In the genomic region with DNA sequence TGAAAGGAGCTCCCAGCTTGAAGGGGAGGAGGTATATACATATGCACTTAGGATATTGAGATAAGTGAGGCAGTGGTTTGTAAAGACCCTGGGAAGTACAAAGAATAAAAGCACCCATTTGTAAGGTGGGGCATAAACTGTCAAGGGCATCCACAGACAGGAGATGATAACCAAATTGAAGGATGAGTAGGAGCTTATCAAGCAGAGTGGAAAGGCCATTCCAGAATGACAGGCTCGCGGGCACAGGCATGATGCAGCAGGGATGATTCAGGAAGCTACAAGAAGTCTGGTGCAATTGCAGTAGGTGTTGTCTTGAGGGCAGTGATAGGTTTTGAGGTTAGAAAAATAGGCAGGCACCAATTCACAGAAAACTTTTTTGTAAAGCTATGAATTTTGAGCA, we compare ENCODE assay signal across 14 cellular contexts.
DNase-seq lines count a peak whose midpoint lies in the region; ATAC-seq and TF ChIP-seq lines count a peak whose summit lies in the region.
"Had no signal": no experiment of that assay in that cellular context is flagged by ENCODE, and none has a peak within 500 bp of the region (broad histone marks: within the 10 kb centered on the region; RNA-seq: fewer than 3 reads in every experiment).

No MANE protein-coding gene starts in this region.

- H3K9me3 ChIP-seq in BE2C (no peaks in the 10 kb centered on the region), RWPE2 (ENCODE audit: severe bottlenecking) (no peaks in the 10 kb centered on the region)

- H3K4me3 ChIP-seq in BE2C (ENCODE audit: low read depth, low read length) (no peak overlapping the region), RWPE2 (ENCODE audit: severe bottlenecking) (no peak overlapping the region)
- H3K4me3 ChIP-seq: GM12878 had no signal

- H3K36me3 ChIP-seq in BE2C, result no peaks in the 10 kb centered on the region
- no peaks in the 10 kb centered on the region for H3K36me3 ChIP-seq in RWPE2 (ENCODE audit: low read depth)

- H3K27me3 ChIP-seq in BE2C (no peaks in the 10 kb centered on the region), RWPE2 (ENCODE audit: insufficient read depth, poor library complexity, severe bottlenecking) (no peaks in the 10 kb centered on the region)

- 0 out of 3 replicates have a peak, but pooled peaks have one; percentile 42 for ATAC-seq in RWPE2 (ENCODE audit: low read depth)
- ATAC-seq: GM12878 had no signal

- peak; percentile 4 for DNase-seq in BE2C
- peak; percentile 25 for DNase-seq in NCI-H2227 (lab: John Stamatoyannopoulos, UW; ENCODE audit: unreplicated experiment)
- DNase-seq in RWPE2 (ENCODE audit: low spot score), result no peak
- DNase-seq in kidney tubule cell (ENCODE audit: low spot score), result peak; percentile 27
- DNase-seq in activated CD8-positive, alpha-beta memory T cell treated with anti-CD3 and anti-CD28 coated beads, Interleukin-2, amount 50 U/mL, for 48 hours, result no peak
- no peak for DNase-seq in NCI-H2081 treated with DMSO at 0.1 percent for 48 hours (lab: John Stamatoyannopoulos, UW)
- DNase-seq in iPS-NIHi11 (ENCODE audit: low spot score), result no peak
- DNase-seq in activated CD4-positive, alpha-beta T cell treated with anti-CD3 and anti-CD28 coated beads for 48 hours, result no peak
- DNase-seq: CD4-positive, alpha-beta memory T cell; DMS79; GOT3; H9 had no signal

- no peaks in the 10 kb centered on the region for H3K4me1 ChIP-seq in BE2C
- H3K4me1 ChIP-seq in RWPE2 (ENCODE audit: insufficient read depth, poor library complexity, severe bottlenecking), result no peaks in the 10 kb centered on the region

- TF ChIP-seq CTCF in BE2C (IDR thresholded peaks at IDR 0.05; ENCODE audit: low read depth, low read length), result no peak
- no peak for TF ChIP-seq CTCF in RWPE2 (IDR thresholded peaks at IDR 0.05; ENCODE audit: poor library complexity, severe bottlenecking)

- H3K27ac ChIP-seq in RWPE2 (ENCODE audit: poor library complexity, severe bottlenecking), result no peak overlapping the region
- H3K27ac ChIP-seq: C4-2B had no signal

Comparison
In these comparisons a context has a peak if more than half of its experiments do, and no peak if none do; other contexts are left out.
1. DNase-seq: peak in BE2C (single experiment), NCI-H2227 (single experiment) and kidney tubule cell (single experiment); none in RWPE2 (single experiment), activated CD8-positive, alpha-beta memory T cell treated with anti-CD3 and anti-CD28 coated beads, Interleukin-2, amount 50 U/mL, for 48 hours (single experiment), NCI-H2081 treated with DMSO at 0.1 percent for 48 hours (single experiment), iPS-NIHi11 (single experiment) and activated CD4-positive, alpha-beta T cell treated with anti-CD3 and anti-CD28 coated beads for 48 hours (single experiment).